35 cellular contexts compared by ENCODE assay signal in the genomic region with DNA sequence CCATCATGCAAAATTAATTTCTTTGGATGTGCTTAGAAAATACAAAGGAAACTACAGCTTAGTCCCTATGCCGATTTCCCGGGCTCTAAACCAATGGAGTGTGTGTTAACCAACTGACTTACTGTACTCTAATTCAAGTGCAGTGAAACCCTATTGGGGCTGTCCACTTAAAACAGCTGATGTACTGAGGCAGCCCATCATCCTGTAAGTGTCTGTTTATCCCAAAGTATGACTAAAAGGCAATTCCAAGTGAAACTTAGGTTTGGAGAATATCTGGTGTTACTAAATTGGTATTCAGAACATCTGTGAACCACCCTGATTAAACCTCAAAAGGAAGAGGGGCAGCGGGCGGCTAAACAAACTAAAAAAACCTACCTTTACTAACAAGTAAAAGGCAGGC.
"Had no signal": no experiment of that assay in that cellular context is flagged by ENCODE, and none has a peak within 500 bp of the region (broad histone marks: within the 10 kb centered on the region; RNA-seq: fewer than 3 reads in every experiment).

No MANE protein-coding gene starts in this region.

- H3K27ac ChIP-seq: KMS-11 had no signal

- H3K9me3 ChIP-seq: MG63 had no signal

- H3K9ac ChIP-seq: KMS-11 had no signal

- H3K4me3 ChIP-seq: MG63 had no signal

- DNase-seq: Karpas-422, Kasumi-1, KG1, MG63, MM.1S, MV-4-11, NCI-H1048, NCI-H1092, NCI-H1092 treated with DMSO at 0.1 percent for 48 hours, NCI-H1105, NCI-H1105 treated with DMSO at 0.1 percent for 48 hours, NCI-H1417, NCI-H1417 treated with DMSO at 0.1 percent for 48 hours, NCI-H1436, NCI-H1436 treated with DMSO at 0.1 percent for 48 hours, NCI-H146, NCI-H1694, NCI-H1694 treated with DMSO at 0.1 percent for 48 hours, NCI-H187, NCI-H187 treated with DMSO at 0.1 percent for 48 hours, NCI-H1930, NCI-H2029, NCI-H2029 treated with DMSO at 0.1 percent for 48 hours, NCI-H2081, NCI-H2081 treated with DMSO at 0.1 percent for 48 hours, NCI-H2107, NCI-H2171, NCI-H2171 treated with DMSO at 0.1 percent for 48 hours, NCI-H2227 treated with DMSO at 0.1 percent for 48 hours, NCI-H226, NCI-H345, NCI-H446, NCI-H446 treated with DMSO at 0.1 percent for 48 hours, NCI-H510A had no signal

- H3K4me2 ChIP-seq: KMS-11 had no signal

- H3K36me3 ChIP-seq: MG63 had no signal

- H3K27me3 ChIP-seq: MG63 had no signal
